ENCODE assay signal across 23 cellular contexts in genomic region chr1:67446893-67447292, GRCh38. TPM values are rescaled to one million over a fixed set of nuclear protein-coding genes. Genes with fewer than 3 reads are reported as not detected.
DNase-seq lines count a peak whose midpoint lies in the region; ATAC-seq and TF ChIP-seq lines count a peak whose summit lies in the region.
"Had no signal": no experiment of that assay in that cellular context is flagged by ENCODE, and none has a peak within 500 bp of the region (broad histone marks: within the 10 kb centered on the region; RNA-seq: fewer than 3 reads in every experiment).

No MANE protein-coding gene starts in this region.

- no peaks in the 10 kb centered on the region for H3K36me3 ChIP-seq in aorta (ENCODE audit: control insufficient read depth in 1 of 2, insufficient read depth in 2 of 2, low read length in 1 of 2)
- H3K36me3 ChIP-seq in stomach = no peaks in the 10 kb centered on the region
- H3K36me3 ChIP-seq: Peyer's patch had no signal

- H3K27ac ChIP-seq in aorta (ENCODE audit: low read depth in 1 of 2, low read length in 2 of 2) = no peak overlapping the region
- H3K27ac ChIP-seq in stomach = no peak overlapping the region
- H3K27ac ChIP-seq: GM23248, HL-60, Peyer's patch had no signal

- H3K4me3 Mint-ChIP-seq in activated naive CD4-positive, alpha-beta T cell treated with anti-CD3 and anti-CD28 coated beads, Interleukin-2, amount 50 U/mL, for 24 hours = no peak overlapping the region
- H3K4me3 Mint-ChIP-seq: CD4-positive, CD25-positive, alpha-beta regulatory T cell had no signal

- TF ChIP-seq CTCF in stomach (IDR thresholded peaks at IDR 0.05) = no peak

- H3K9me3 Mint-ChIP-seq in activated naive CD4-positive, alpha-beta T cell treated with anti-CD3 and anti-CD28 coated beads, Interleukin-2, amount 50 U/mL, for 24 hours = no peaks in the 10 kb centered on the region
- H3K9me3 Mint-ChIP-seq: CD4-positive, CD25-positive, alpha-beta regulatory T cell had no signal

- ATAC-seq in aorta (ENCODE audit: low FRiP score) (peak; percentile 11), GM21825 (IDR thresholded peaks at IDR 0.05; ENCODE audit: unreplicated experiment) (no peak)
- ATAC-seq: HepG2 had no signal

- H3K36me3 Mint-ChIP-seq in activated naive CD4-positive, alpha-beta T cell treated with anti-CD3 and anti-CD28 coated beads, Interleukin-2, amount 50 U/mL, for 24 hours = no peaks in the 10 kb centered on the region
- H3K36me3 Mint-ChIP-seq: CD4-positive, CD25-positive, alpha-beta regulatory T cell had no signal

- TF ChIP-seq EP300 in stomach (IDR thresholded peaks at IDR 0.05) = no peak

- intact Hi-C loops in aorta (cut with DNase I) = no loop called here
- intact Hi-C loops in stomach (cut with DNase I; ENCODE audit: low total_unique reads) = no loop called here

- WGBS in aorta, 2 donors = 2 to 12% methylated on average over 1 of the region's 1 CpG
- WGBS in stomach, 5 donors = 37 to 67% (median 60%) methylated on average over 1 of the region's 1 CpG

- no peaks in the 10 kb centered on the region for H3K4me1 ChIP-seq in aorta (ENCODE audit: control insufficient read depth in 1 of 2, insufficient read depth in 2 of 2, low read length in 2 of 2)
- peaks cover 0 to 6% (median under 1%) of the 10 kb centered on the region in 4 donors for H3K4me1 ChIP-seq in stomach
- H3K4me1 ChIP-seq: Peyer's patch had no signal

- no peaks in the 10 kb centered on the region for H3K9me3 ChIP-seq in aorta (ENCODE audit: control insufficient read depth, low read length)
- no peaks in the 10 kb centered on the region for H3K9me3 ChIP-seq in stomach
- H3K9me3 ChIP-seq: Peyer's patch had no signal

- no peaks in the 10 kb centered on the region for H3K27me3 Mint-ChIP-seq in activated naive CD4-positive, alpha-beta T cell treated with anti-CD3 and anti-CD28 coated beads, Interleukin-2, amount 50 U/mL, for 24 hours

- peak overlapping the region; percentile 5 for H3K27ac Mint-ChIP-seq in activated naive CD4-positive, alpha-beta T cell treated with anti-CD3 and anti-CD28 coated beads, Interleukin-2, amount 50 U/mL, for 24 hours
- H3K27ac Mint-ChIP-seq: CD4-positive, CD25-positive, alpha-beta regulatory T cell had no signal

- H3K4me1 Mint-ChIP-seq in activated naive CD4-positive, alpha-beta T cell treated with anti-CD3 and anti-CD28 coated beads, Interleukin-2, amount 50 U/mL, for 24 hours = peaks cover 14% of the 10 kb centered on the region
- H3K4me1 Mint-ChIP-seq: CD4-positive, CD25-positive, alpha-beta regulatory T cell had no signal

- no peak for DNase-seq in activated naive CD4-positive, alpha-beta T cell treated with anti-CD3 and anti-CD28 coated beads, Interleukin-2, amount 50 U/mL, for 16 hours
- DNase-seq in NCI-H69 (lab: John Stamatoyannopoulos, UW) (peak; percentile 76), lung microvascular endothelial cell (ENCODE audit: low read depth in 2 of 2) (peak; percentile 27 to 51), aorta (no peak), T-helper 1 cell (no peak), stomach (no peak)
- DNase-seq: CD4-positive, CD25-positive, alpha-beta regulatory T cell; DMS79; GM23248; HCEC 1CT; MM.1S; NCI-H1048; NCI-H1436 treated with DMSO at 0.1 percent for 48 hours; NCI-H1930; NCI-H226; NCI-H510A treated with DMSO at 0.1 percent for 48 hours; NCI-H774; Peyer's patch had no signal

- TF ChIP-seq POLR2A in stomach (IDR thresholded peaks at IDR 0.05) = no peak

- H3K4me3 ChIP-seq in aorta (ENCODE audit: low read length in 2 of 2) (no peak overlapping the region), stomach (no peak overlapping the region)
- H3K4me3 ChIP-seq: GM23248, K562, Peyer's patch had no signal

- H3K27me3 ChIP-seq in aorta (ENCODE audit: control insufficient read depth in 1 of 2, insufficient read depth in 2 of 2, low read length in 1 of 2) (no peaks in the 10 kb centered on the region), stomach (no peaks in the 10 kb centered on the region)
- H3K27me3 ChIP-seq: Peyer's patch had no signal

RNA-seq across cellular contexts. Expression of gene SERBP1, which starts 16.7 kb away (rescaled TPM):
- total RNA-seq in lung microvascular endothelial cell (112 and 120 TPM in 2 replicates), aorta (100 to 1,000 TPM; 153 to 157 TPM), stomach (100 to 1,000 TPM in 3 of 5 donors, 10 to 100 TPM in 2; 66.1 to 240 (median 146) TPM)
- polyA plus RNA-seq in aorta (100 to 1,000 TPM; 104 to 142 TPM), stomach (100 to 1,000 TPM in 2 of 3 donors, 10 to 100 TPM in 1; 92.9 to 155 (median 114) TPM)

Comparison
In these comparisons a context has a peak if more than half of its experiments do, and no peak if none do; other contexts are left out.
1. DNase-seq: peak in NCI-H69 (single experiment) and lung microvascular endothelial cell (2 of 2); none in activated naive CD4-positive, alpha-beta T cell treated with anti-CD3 and anti-CD28 coated beads, Interleukin-2, amount 50 U/mL, for 16 hours (single experiment), aorta (0 of 2), T-helper 1 cell (0 of 5) and stomach (single experiment).